In the genomic region with DNA sequence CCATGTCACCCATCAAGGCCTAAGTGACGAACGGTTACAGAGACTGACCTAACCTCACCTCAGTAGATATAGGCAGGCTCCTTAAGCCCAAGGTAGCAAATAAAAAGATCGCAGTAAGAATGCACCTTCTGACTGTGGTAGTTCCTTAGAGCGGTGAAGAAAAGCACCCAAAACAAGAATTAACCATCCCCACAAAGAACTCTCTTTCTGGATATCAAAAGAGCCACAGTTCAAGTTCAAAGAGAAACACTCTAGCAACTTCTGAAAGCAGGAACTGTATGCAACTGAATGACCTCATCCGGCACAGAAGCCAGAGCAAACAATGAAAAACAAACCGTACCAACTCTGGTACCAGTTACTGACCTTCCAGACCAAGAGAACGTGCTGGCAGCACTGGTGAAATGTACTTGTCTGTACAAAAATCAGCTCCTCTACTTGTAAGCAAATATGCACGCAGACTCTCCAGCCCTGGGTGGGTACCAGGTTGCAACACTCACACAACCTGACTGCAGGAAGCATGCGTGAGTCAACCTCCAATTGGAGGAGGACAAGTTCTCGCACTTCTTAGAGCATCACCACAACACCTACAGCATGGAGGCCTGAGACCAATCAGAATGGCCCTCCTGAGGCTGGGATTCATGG, we compare ENCODE assay signal across 8 cellular contexts.
A peak's percentile ranks its signal among the peaks of the same experiment; 100 is the strongest.
DNase-seq lines count a peak whose midpoint lies in the region; ATAC-seq, FAIRE-seq and TF ChIP-seq lines count a peak whose summit lies in the region.

No MANE protein-coding gene starts in this region.

- H3K4me3 Mint-ChIP-seq in glutamatergic neuron (ENCODE audit: unreplicated experiment), result no peak overlapping the region

- FAIRE-seq in kidney (lab: Jason Lieb, UNC), result no peak

- peaks cover 0 to 4% of the 10 kb centered on the region in 2 donors for H3K36me3 ChIP-seq in kidney (ENCODE audit: control insufficient read depth in 1 of 2, insufficient read depth in 2 of 2, low read length in 2 of 2)

- peaks cover 0 to 5% of the 10 kb centered on the region in 2 donors for H3K9me3 Mint-ChIP-seq in activated naive CD4-positive, alpha-beta T cell treated with anti-CD3 and anti-CD28 coated beads, Interleukin-2, amount 50 U/mL, for 72 hours
- peaks cover 7% of the 10 kb centered on the region for H3K9me3 Mint-ChIP-seq in glutamatergic neuron (ENCODE audit: unreplicated experiment)

- H3K4me3 ChIP-seq in LNCaP clone FGC (ENCODE audit: low read depth, low read length) (no peak overlapping the region), kidney (ENCODE audit: low read length in 2 of 2) (no peak overlapping the region)

- no peaks in the 10 kb centered on the region for H3K27me3 Mint-ChIP-seq in glutamatergic neuron (ENCODE audit: unreplicated experiment)

- TF ChIP-seq CTCF in LNCaP clone FGC (IDR thresholded peaks at IDR 0.05; ENCODE audit: control insufficient read depth, extremely low read depth, insufficient read depth), result no peak
- no peak for TF ChIP-seq CTCF in kidney (IDR thresholded peaks at IDR 0.05; ENCODE audit: borderline replicate concordance, extremely low read depth, insufficient read depth)
- TF ChIP-seq CTCF in glutamatergic neuron (IDR thresholded peaks at IDR 0.05; ENCODE audit: partially characterized antibody, unreplicated experiment), result no peak

- intact Hi-C loops in kidney (cut with DNase I), result no loop called here

- ATAC-seq in activated naive CD4-positive, alpha-beta T cell treated with anti-CD3 and anti-CD28 coated beads, Interleukin-2, amount 50 U/mL, for 72 hours, result peak; percentile 88 to 91
- ATAC-seq in stimulated activated naive CD8-positive, alpha-beta T cell treated with anti-CD3 and anti-CD28 coated beads, Interleukin-15, Interleukin-2, amounts not matched to agents 100 U/mL and 50 U/mL, for 24 hours, result peak; percentile 78
- ATAC-seq in HG02571 (IDR thresholded peaks at IDR 0.05; ENCODE audit: unreplicated experiment), result no peak

- H3K9me3 ChIP-seq in kidney (ENCODE audit: control insufficient read depth in 1 of 2, low read length in 2 of 2), result no peaks in the 10 kb centered on the region

- peak; percentile 43 for DNase-seq in activated CD4-positive, CD25-positive, alpha-beta regulatory T cell treated with anti-CD3 and anti-CD28 coated beads, Interleukin-2, amount 50 U/mL, for 16 hours (ENCODE audit: low read depth, low spot score)
- no peak for DNase-seq in activated CD4-positive, CD25-positive, alpha-beta regulatory T cell (lab: John Stamatoyannopoulos, UW)
- DNase-seq in LNCaP clone FGC (ENCODE audit: low read depth), result peak; percentile 100
- DNase-seq in activated naive CD4-positive, alpha-beta T cell treated with anti-CD3 and anti-CD28 coated beads, Interleukin-2, amount 50 U/mL, for 72 hours (ENCODE audit: low spot score in 2 of 2), result peak in 1 of 2 donors; percentile 55
- DNase-seq in kidney, result peak; percentile 79
- DNase-seq in stimulated activated naive CD8-positive, alpha-beta T cell treated with anti-CD3 and anti-CD28 coated beads, Interleukin-15, Interleukin-2, amounts not matched to agents 100 U/mL and 50 U/mL, for 24 hours, result peak; percentile 51
- no peak for DNase-seq in glutamatergic neuron

- peaks cover 5% of the 10 kb centered on the region for H3K4me1 Mint-ChIP-seq in glutamatergic neuron (ENCODE audit: low read depth, unreplicated experiment)

- H3K9ac ChIP-seq in kidney (ENCODE audit: low read length in 2 of 2), result no peak overlapping the region

- peaks cover 5 to 61% of the 10 kb centered on the region in 2 donors for H3K36me3 Mint-ChIP-seq in activated naive CD4-positive, alpha-beta T cell treated with anti-CD3 and anti-CD28 coated beads, Interleukin-2, amount 50 U/mL, for 72 hours
- H3K36me3 Mint-ChIP-seq in glutamatergic neuron (ENCODE audit: unreplicated experiment), result peaks cover 13% of the 10 kb centered on the region

- H3K27ac Mint-ChIP-seq in activated naive CD4-positive, alpha-beta T cell treated with anti-CD3 and anti-CD28 coated beads, Interleukin-2, amount 50 U/mL, for 72 hours, result peak overlapping the region; percentile 92 to 98
- H3K27ac Mint-ChIP-seq in glutamatergic neuron (ENCODE audit: unreplicated experiment), result no peak overlapping the region

- peaks cover 9 to 15% of the 10 kb centered on the region in 2 donors for H3K4me1 ChIP-seq in kidney (ENCODE audit: control insufficient read depth in 1 of 2, insufficient read depth in 1 of 2, low read depth in 1 of 2, low read length in 2 of 2)

- no peak overlapping the region for H3K27ac ChIP-seq in kidney (ENCODE audit: low read depth in 2 of 2, low read length in 2 of 2)

Comparison
In these comparisons a context has a peak if more than half of its experiments do, and no peak if none do; other contexts are left out.
1. DNase-seq: peak in activated CD4-positive, CD25-positive, alpha-beta regulatory T cell treated with anti-CD3 and anti-CD28 coated beads, Interleukin-2, amount 50 U/mL, for 16 hours (single experiment), LNCaP clone FGC (single experiment), kidney (single experiment) and stimulated activated naive CD8-positive, alpha-beta T cell treated with anti-CD3 and anti-CD28 coated beads, Interleukin-15, Interleukin-2, amounts not matched to agents 100 U/mL and 50 U/mL, for 24 hours (single experiment); none in activated CD4-positive, CD25-positive, alpha-beta regulatory T cell (0 of 4) and glutamatergic neuron (single experiment).